Comparison of ENCODE assay signal across 14 cellular contexts in genomic region chr11:69094111-69094914, GRCh38. TPM values are rescaled to one million over a fixed set of nuclear protein-coding genes. Genes with fewer than 3 reads are reported as not detected.
DNase-seq lines count a peak whose midpoint lies in the region; ATAC-seq and TF ChIP-seq lines count a peak whose summit lies in the region.
"Had no signal": no experiment of that assay in that cellular context is flagged by ENCODE, and none has a peak within 500 bp of the region (broad histone marks: within the 10 kb centered on the region; RNA-seq: fewer than 3 reads in every experiment).

No MANE protein-coding gene starts in this region.

- ATAC-seq in activated CD8-positive, alpha-beta T cell treated with anti-CD3 and anti-CD28 coated beads, Interleukin-2, amount 10 ng/mL, durations not matched to agents 7 days and 5 days, result peak; percentile 15
- no peak for ATAC-seq in activated CD8-positive, alpha-beta T cell treated with anti-CD3 and anti-CD28 coated beads for 36 hours
- ATAC-seq in stimulated activated effector memory CD8-positive, alpha-beta T cell treated with anti-CD3 and anti-CD28 coated beads, Interleukin-12 subunit alpha, Interleukin-12 subunit beta, amount 100 ng/mL, for 72 hours, result no peak
- no peak for ATAC-seq in GM19395 (IDR thresholded peaks at IDR 0.05; ENCODE audit: unreplicated experiment)

- no peaks in the 10 kb centered on the region for H3K9me3 Mint-ChIP-seq in activated CD8-positive, alpha-beta T cell treated with anti-CD3 and anti-CD28 coated beads, Interleukin-2, amount 10 ng/mL, durations not matched to agents 7 days and 5 days (ENCODE audit: insufficient read depth)
- no peaks in the 10 kb centered on the region for H3K9me3 Mint-ChIP-seq in activated CD8-positive, alpha-beta T cell treated with anti-CD3 and anti-CD28 coated beads for 36 hours
- no peaks in the 10 kb centered on the region for H3K9me3 Mint-ChIP-seq in stimulated activated effector memory CD8-positive, alpha-beta T cell treated with anti-CD3 and anti-CD28 coated beads, Interleukin-12 subunit alpha, Interleukin-12 subunit beta, amount 100 ng/mL, for 72 hours
- H3K9me3 Mint-ChIP-seq: activated B cell treated with CpG ODN at 0.5 μM for 24 hours; CD4-positive, CD25-positive, alpha-beta regulatory T cell; mesothelial cell of epicardium had no signal

- TF ChIP-seq EP300 in esophagus muscularis mucosa (IDR thresholded peaks at IDR 0.05), result no peak

- POLR2A ChIA-PET in activated CD8-positive, alpha-beta T cell treated with anti-CD3 and anti-CD28 coated beads, Interleukin-2, amount 10 ng/mL, durations not matched to agents 7 days and 5 days (lab: Charles Lee), result no interaction called here
- POLR2A ChIA-PET in activated CD8-positive, alpha-beta T cell treated with anti-CD3 and anti-CD28 coated beads for 36 hours (lab: Charles Lee), result interaction anchor here (0.6 kb wide), 1 partner anchor 231 kb away, joined by 3 read pairs; no protein-coding TSS in a partner anchor

- intact Hi-C loops in activated CD8-positive, alpha-beta T cell treated with anti-CD3 and anti-CD28 coated beads for 36 hours (cut with micrococcal nuclease), result no loop called here
- intact Hi-C loops in esophagus muscularis mucosa (cut with DNase I), result no loop called here

- H3K27me3 ChIP-seq in esophagus muscularis mucosa, result no peaks in the 10 kb centered on the region

- peak overlapping the region; percentile 6 to 43 (median 7) for H3K27ac ChIP-seq in esophagus muscularis mucosa (replicated peaks in 1 of 4)

- H3K4me3 Mint-ChIP-seq in activated CD8-positive, alpha-beta T cell treated with anti-CD3 and anti-CD28 coated beads, Interleukin-2, amount 10 ng/mL, durations not matched to agents 7 days and 5 days, result no peak overlapping the region
- no peak overlapping the region for H3K4me3 Mint-ChIP-seq in activated CD8-positive, alpha-beta T cell treated with anti-CD3 and anti-CD28 coated beads for 36 hours
- H3K4me3 Mint-ChIP-seq in stimulated activated effector memory CD8-positive, alpha-beta T cell treated with anti-CD3 and anti-CD28 coated beads, Interleukin-12 subunit alpha, Interleukin-12 subunit beta, amount 100 ng/mL, for 72 hours, result no peak overlapping the region
- H3K4me3 Mint-ChIP-seq: activated B cell treated with CpG ODN at 0.5 μM for 24 hours; CD4-positive, CD25-positive, alpha-beta regulatory T cell; mesothelial cell of epicardium had no signal

- no peak overlapping the region for H3K27ac Mint-ChIP-seq in activated CD8-positive, alpha-beta T cell treated with anti-CD3 and anti-CD28 coated beads, Interleukin-2, amount 10 ng/mL, durations not matched to agents 7 days and 5 days
- no peak overlapping the region for H3K27ac Mint-ChIP-seq in activated CD8-positive, alpha-beta T cell treated with anti-CD3 and anti-CD28 coated beads for 36 hours
- H3K27ac Mint-ChIP-seq in stimulated activated effector memory CD8-positive, alpha-beta T cell treated with anti-CD3 and anti-CD28 coated beads, Interleukin-12 subunit alpha, Interleukin-12 subunit beta, amount 100 ng/mL, for 72 hours, result peak overlapping the region; percentile 13
- H3K27ac Mint-ChIP-seq: activated B cell treated with CpG ODN at 0.5 μM for 24 hours; CD4-positive, CD25-positive, alpha-beta regulatory T cell; mesothelial cell of epicardium had no signal

- peaks cover 4% of the 10 kb centered on the region for H3K4me1 Mint-ChIP-seq in activated CD8-positive, alpha-beta T cell treated with anti-CD3 and anti-CD28 coated beads, Interleukin-2, amount 10 ng/mL, durations not matched to agents 7 days and 5 days (ENCODE audit: low read depth)
- no peaks in the 10 kb centered on the region for H3K4me1 Mint-ChIP-seq in activated CD8-positive, alpha-beta T cell treated with anti-CD3 and anti-CD28 coated beads for 36 hours (ENCODE audit: low read depth)
- H3K4me1 Mint-ChIP-seq in stimulated activated effector memory CD8-positive, alpha-beta T cell treated with anti-CD3 and anti-CD28 coated beads, Interleukin-12 subunit alpha, Interleukin-12 subunit beta, amount 100 ng/mL, for 72 hours, result peaks cover 6% of the 10 kb centered on the region
- H3K4me1 Mint-ChIP-seq: activated B cell treated with CpG ODN at 0.5 μM for 24 hours had no signal

- TF ChIP-seq CTCF in activated CD8-positive, alpha-beta T cell treated with anti-CD3 and anti-CD28 coated beads for 36 hours (IDR thresholded peaks at IDR 0.05), result no peak
- TF ChIP-seq CTCF in esophagus muscularis mucosa (IDR thresholded peaks at IDR 0.05), result no peak

- peaks cover 4 to 55% (median 22%) of the 10 kb centered on the region in 4 donors for H3K36me3 ChIP-seq in esophagus muscularis mucosa

- TF ChIP-seq POLR2A in esophagus muscularis mucosa (IDR thresholded peaks at IDR 0.05; ENCODE audit: low read depth), result no peak

- DNase-seq in activated CD8-positive, alpha-beta T cell treated with anti-CD3 and anti-CD28 coated beads, Interleukin-2, amount 10 ng/mL, durations not matched to agents 7 days and 5 days, result no peak
- DNase-seq in activated CD8-positive, alpha-beta T cell treated with anti-CD3 and anti-CD28 coated beads for 36 hours, result no peak
- peak; percentile 44 for DNase-seq in NCI-H2227 (lab: John Stamatoyannopoulos, UW; ENCODE audit: unreplicated experiment)
- DNase-seq in esophagus muscularis mucosa (ENCODE audit: extremely low spot score), result no peak
- no peak for DNase-seq in stimulated activated effector memory CD8-positive, alpha-beta T cell treated with anti-CD3 and anti-CD28 coated beads, Interleukin-12 subunit alpha, Interleukin-12 subunit beta, amount 100 ng/mL, for 72 hours (ENCODE audit: low spot score in 2 of 2)
- DNase-seq in GM19240 (ENCODE audit: insufficient read length, low spot score), result no peak
- no peak for DNase-seq in T-helper 9 cell
- DNase-seq: activated B cell treated with CpG ODN at 0.5 μM for 24 hours; CD4-positive, CD25-positive, alpha-beta regulatory T cell; MM.1S; NCI-H774 had no signal

- 61% methylated on average over 15 of the region's 16 CpGs for WGBS in esophagus muscularis mucosa

- H3K36me3 Mint-ChIP-seq in activated CD8-positive, alpha-beta T cell treated with anti-CD3 and anti-CD28 coated beads, Interleukin-2, amount 10 ng/mL, durations not matched to agents 7 days and 5 days (ENCODE audit: low read depth), result peaks cover 19% of the 10 kb centered on the region
- peaks cover 16% of the 10 kb centered on the region for H3K36me3 Mint-ChIP-seq in activated CD8-positive, alpha-beta T cell treated with anti-CD3 and anti-CD28 coated beads for 36 hours (ENCODE audit: low read depth)
- H3K36me3 Mint-ChIP-seq in stimulated activated effector memory CD8-positive, alpha-beta T cell treated with anti-CD3 and anti-CD28 coated beads, Interleukin-12 subunit alpha, Interleukin-12 subunit beta, amount 100 ng/mL, for 72 hours, result peaks cover 5% of the 10 kb centered on the region

- H3K9me3 ChIP-seq in esophagus muscularis mucosa, result no peaks in the 10 kb centered on the region
- H3K9me3 ChIP-seq: neutrophil had no signal

- CTCF ChIA-PET in activated CD8-positive, alpha-beta T cell treated with anti-CD3 and anti-CD28 coated beads, Interleukin-2, amount 10 ng/mL, durations not matched to agents 7 days and 5 days (lab: Charles Lee), result no interaction called here
- CTCF ChIA-PET in activated CD8-positive, alpha-beta T cell treated with anti-CD3 and anti-CD28 coated beads for 36 hours (lab: Charles Lee), result no interaction called here

- no peak overlapping the region for H3K4me3 ChIP-seq in esophagus muscularis mucosa

- no peaks in the 10 kb centered on the region for H3K27me3 Mint-ChIP-seq in activated CD8-positive, alpha-beta T cell treated with anti-CD3 and anti-CD28 coated beads, Interleukin-2, amount 10 ng/mL, durations not matched to agents 7 days and 5 days (ENCODE audit: low read depth)
- H3K27me3 Mint-ChIP-seq in activated CD8-positive, alpha-beta T cell treated with anti-CD3 and anti-CD28 coated beads for 36 hours, result no peaks in the 10 kb centered on the region
- H3K27me3 Mint-ChIP-seq: activated B cell treated with CpG ODN at 0.5 μM for 24 hours; CD4-positive, CD25-positive, alpha-beta regulatory T cell had no signal

- peaks cover 0 to 25% (median 20%) of the 10 kb centered on the region in 4 donors for H3K4me1 ChIP-seq in esophagus muscularis mucosa

RNA-seq across cellular contexts. Expression of gene TPCN2, which starts 45.6 kb away (rescaled TPM):
- 10 to 100 TPM; 19.1 to 21.2 TPM for total RNA-seq in activated CD8-positive, alpha-beta T cell treated with anti-CD3 and anti-CD28 coated beads, Interleukin-2, amount 10 ng/mL, durations not matched to agents 7 days and 5 days
- 10 to 100 TPM; 16.0 to 17.0 TPM for total RNA-seq in activated CD8-positive, alpha-beta T cell treated with anti-CD3 and anti-CD28 coated beads for 36 hours
- total RNA-seq in esophagus muscularis mucosa, result 10 to 100 TPM; 18.7 to 34.5 (median 24.7) TPM
